ENCODE assay signal across 16 cellular contexts in genomic region chr16:66369055-66369592, GRCh38. TPM values are rescaled to one million over a fixed set of nuclear protein-coding genes. Genes with fewer than 3 reads are reported as not detected.
DNase-seq lines count a peak whose midpoint lies in the region; ATAC-seq and TF ChIP-seq lines count a peak whose summit lies in the region.
"Had no signal": no experiment of that assay in that cellular context is flagged by ENCODE, and none has a peak within 500 bp of the region (broad histone marks: within the 10 kb centered on the region; RNA-seq: fewer than 3 reads in every experiment).

No MANE protein-coding gene starts in this region.

- H3K27me3 Mint-ChIP-seq in naive thymus-derived CD4-positive, alpha-beta T cell: peaks cover 10 to 20% (median 17%) of the 10 kb centered on the region in 5 donors
- H3K27me3 Mint-ChIP-seq in osteocyte (ENCODE audit: unreplicated experiment) (peaks cover 15% of the 10 kb centered on the region), Calu3 (ENCODE audit: unreplicated experiment) (peaks cover 9% of the 10 kb centered on the region)

- H3K9ac ChIP-seq in Loucy (ENCODE audit: low read depth, low read length, poor library complexity, severe bottlenecking): no peak overlapping the region

- no peak overlapping the region for H3K4me3 Mint-ChIP-seq in naive thymus-derived CD4-positive, alpha-beta T cell
- no peak overlapping the region for H3K4me3 Mint-ChIP-seq in osteocyte (ENCODE audit: unreplicated experiment)
- H3K4me3 Mint-ChIP-seq in Calu3 (ENCODE audit: low read depth, unreplicated experiment): no peak overlapping the region
- H3K4me3 Mint-ChIP-seq: HFFc6 had no signal

- intact Hi-C loops in naive thymus-derived CD4-positive, alpha-beta T cell (cut with micrococcal nuclease): no loop called here
- intact Hi-C loops in Calu3 (cut with micrococcal nuclease; ENCODE audit: unreplicated experiment): no loop called here

- H3K9me3 Mint-ChIP-seq in naive thymus-derived CD4-positive, alpha-beta T cell: no peaks in the 10 kb centered on the region
- no peaks in the 10 kb centered on the region for H3K9me3 Mint-ChIP-seq in osteocyte (ENCODE audit: unreplicated experiment)
- H3K9me3 Mint-ChIP-seq in Calu3 (ENCODE audit: low read depth, unreplicated experiment): no peaks in the 10 kb centered on the region
- H3K9me3 Mint-ChIP-seq: HFFc6 had no signal

- ATAC-seq in naive thymus-derived CD4-positive, alpha-beta T cell: peak; percentile 52
- ATAC-seq: sciatic nerve had no signal

- H3K27ac Mint-ChIP-seq in naive thymus-derived CD4-positive, alpha-beta T cell: peak overlapping the region in 1 of 9 donors; percentile 37
- H3K27ac Mint-ChIP-seq in osteocyte (ENCODE audit: unreplicated experiment): no peak overlapping the region
- H3K27ac Mint-ChIP-seq in Calu3 (ENCODE audit: unreplicated experiment): no peak overlapping the region
- H3K27ac Mint-ChIP-seq: HFFc6 had no signal

- 0 out of 2 replicates have a peak overlapping the region, but pooled peaks have one; percentile 28 for H2AFZ ChIP-seq in Loucy (ENCODE audit: low read length)

- no TSS peak for BruUV-seq in Calu3 (replicated peaks; lab: Mats Ljungman, UMichigan)

- CTCF ChIA-PET in GM10248 (lab: Yijun Ruan, JAX): interaction anchor here (1.3 to 5.9 kb wide), 4 partner anchors 10 to 146 kb away, joined by 3 to 42 read pairs (median 9); no protein-coding TSS in a partner anchor
- CTCF ChIA-PET in naive thymus-derived CD4-positive, alpha-beta T cell (lab: Charles Lee): interaction anchor here (2.3 kb wide), 1 partner anchor 11 kb away, joined by 11 read pairs; no protein-coding TSS in a partner anchor
- CTCF ChIA-PET in Calu3 (lab: Charles Lee): no interaction called here

- no peaks in the 10 kb centered on the region for H3K9me2 ChIP-seq in Loucy (replicated peaks; ENCODE audit: low read depth, low read length)

- H3K9me3 ChIP-seq in Loucy (ENCODE audit: insufficient read depth, low read depth, low read length): no peaks in the 10 kb centered on the region
- no peaks in the 10 kb centered on the region for H3K9me3 ChIP-seq in naive thymus-derived CD4-positive, alpha-beta T cell (ENCODE audit: control insufficient read depth in 2 of 3, low read length in 3 of 3)
- H3K9me3 ChIP-seq: BE2C had no signal

- no peak overlapping the region for H3K4me2 ChIP-seq in Loucy (ENCODE audit: low read depth, low read length, poor library complexity, severe bottlenecking)

- H3K27ac ChIP-seq in coronary artery: peak overlapping the region in 1 of 2 donors; percentile 79
- no peak overlapping the region for H3K27ac ChIP-seq in naive thymus-derived CD4-positive, alpha-beta T cell (ENCODE audit: low read depth, low read length)

- POLR2A ChIA-PET in GM10248 (lab: Yijun Ruan, JAX): no interaction called here
- POLR2A ChIA-PET in naive thymus-derived CD4-positive, alpha-beta T cell (lab: Charles Lee): no interaction called here

- peaks cover 2% of the 10 kb centered on the region for H3K4me1 ChIP-seq in Loucy (ENCODE audit: insufficient read depth, low read length, poor library complexity, severe bottlenecking)
- H3K4me1 ChIP-seq in naive thymus-derived CD4-positive, alpha-beta T cell (ENCODE audit: control insufficient read depth in 2 of 2, insufficient read depth in 2 of 2, low read length in 2 of 2): no peaks in the 10 kb centered on the region
- H3K4me1 ChIP-seq: BE2C had no signal

- H3F3A ChIP-seq in Loucy (ENCODE audit: low read depth): no peaks in the 10 kb centered on the region

- peaks cover 0 to 12% (median 4%) of the 10 kb centered on the region in 7 donors for H3K4me1 Mint-ChIP-seq in naive thymus-derived CD4-positive, alpha-beta T cell
- H3K4me1 Mint-ChIP-seq in osteocyte (ENCODE audit: unreplicated experiment): peaks cover 17% of the 10 kb centered on the region
- peaks cover 13% of the 10 kb centered on the region for H3K4me1 Mint-ChIP-seq in Calu3 (ENCODE audit: low read depth, unreplicated experiment)

- no peak for TF ChIP-seq CTCF in GM10248 (IDR thresholded peaks at IDR 0.05; ENCODE audit: control extremely low read depth, extremely low read depth, low read depth, missing control alignments)
- TF ChIP-seq CTCF in Loucy (conservative IDR thresholded peaks at IDR 0.05; ENCODE audit: low read length): no peak
- TF ChIP-seq CTCF in coronary artery (IDR thresholded peaks at IDR 0.05): no peak
- TF ChIP-seq CTCF in osteocyte (IDR thresholded peaks at IDR 0.05): no peak
- TF ChIP-seq CTCF in Calu3 (IDR thresholded peaks at IDR 0.05; ENCODE audit: unreplicated experiment): no peak

- H3K27me3 ChIP-seq in Loucy (ENCODE audit: insufficient read depth, low read length, poor library complexity, severe bottlenecking) (no peaks in the 10 kb centered on the region), H7 (ENCODE audit: control insufficient read depth, insufficient read depth, low read length) (no peaks in the 10 kb centered on the region)
- no peaks in the 10 kb centered on the region for H3K27me3 ChIP-seq in naive thymus-derived CD4-positive, alpha-beta T cell (ENCODE audit: control insufficient read depth in 2 of 2, insufficient read depth in 2 of 2, low read length in 2 of 2)
- H3K27me3 ChIP-seq: BE2C had no signal

- H3K4me3 ChIP-seq in Loucy (ENCODE audit: low read length, poor library complexity, severe bottlenecking) (no peak overlapping the region), coronary artery (peak overlapping the region; percentile 62), H7 (ENCODE audit: insufficient read depth, low read depth, low read length) (no peak overlapping the region)
- H3K4me3 ChIP-seq in naive thymus-derived CD4-positive, alpha-beta T cell (ENCODE audit: low read length): no peak overlapping the region

- no peaks in the 10 kb centered on the region for H3K36me3 Mint-ChIP-seq in naive thymus-derived CD4-positive, alpha-beta T cell
- H3K36me3 Mint-ChIP-seq in osteocyte (ENCODE audit: unreplicated experiment) (no peaks in the 10 kb centered on the region), Calu3 (ENCODE audit: insufficient read depth, unreplicated experiment) (peaks cover 5% of the 10 kb centered on the region)

- no peaks in the 10 kb centered on the region for H3K36me3 ChIP-seq in Loucy (ENCODE audit: insufficient read depth, low read length)
- no peaks in the 10 kb centered on the region for H3K36me3 ChIP-seq in naive thymus-derived CD4-positive, alpha-beta T cell (ENCODE audit: control insufficient read depth in 2 of 3, insufficient read depth in 3 of 3, low read length in 3 of 3)
- H3K36me3 ChIP-seq in H7 (replicated peaks; ENCODE audit: control insufficient read depth, insufficient read depth, low read length): no peaks in the 10 kb centered on the region
- H3K36me3 ChIP-seq: BE2C had no signal

- peak; percentile 48 for DNase-seq in GM10248 (ENCODE audit: extremely low spot score)
- DNase-seq in coronary artery (ENCODE audit: low spot score): no peak
- no peak for DNase-seq in naive thymus-derived CD4-positive, alpha-beta T cell
- no peak for DNase-seq in H7
- DNase-seq in NCI-H2107 treated with DMSO at 0.1 percent for 48 hours (lab: John Stamatoyannopoulos, UW; ENCODE audit: unreplicated experiment): no peak
- no peak for DNase-seq in osteocyte (ENCODE audit: extremely low spot score, unreplicated experiment)
- DNase-seq in Calu3: no peak
- DNase-seq: activated effector memory CD4-positive, alpha-beta T cell treated with Interleukin-2 at 50 U/mL for 16 hours; BE2C; GF-D8; HFFc6; midbrain; NCI-H1092 had no signal

- H4K20me1 ChIP-seq in Loucy (ENCODE audit: insufficient read depth, low read length, poor library complexity, severe bottlenecking): no peaks in the 10 kb centered on the region

- H3K79me2 ChIP-seq in Loucy (ENCODE audit: insufficient read depth, low read length): no peaks in the 10 kb centered on the region

RNA-seq across cellular contexts. Expression of gene CDH5, which starts 2.6 kb away (rescaled TPM):
- not detected for total RNA-seq in naive thymus-derived CD4-positive, alpha-beta T cell
- not detected for polyA plus RNA-seq in naive thymus-derived CD4-positive, alpha-beta T cell
- not detected in 2 replicates for total RNA-seq in H7 (2014; rRNA removed; shearing (Covaris generic))
- total RNA-seq in osteocyte: 0.31 TPM in 1 of 2 replicates, not detected in the other
- not detected in 2 replicates for total RNA-seq in Calu3 (2022)
- total RNA-seq: HFFc6, RPMI7951 had no signal

RNA-seq across cellular contexts. Expression of gene BEAN1, which starts 58.0 kb away (rescaled TPM):
- not detected for total RNA-seq in naive thymus-derived CD4-positive, alpha-beta T cell
- polyA plus RNA-seq in naive thymus-derived CD4-positive, alpha-beta T cell: not detected
- total RNA-seq in H7 (2014; rRNA removed; shearing (Covaris generic)): 0.03 TPM in 1 of 2 replicates, not detected in the other
- 0.39 and 0.97 TPM in 2 replicates for total RNA-seq in osteocyte
- total RNA-seq in Calu3 (2022): 1.7 and 3.1 TPM in 2 replicates
- total RNA-seq: HFFc6 had no signal
